8 cellular contexts compared by ENCODE assay signal in the genomic region with DNA sequence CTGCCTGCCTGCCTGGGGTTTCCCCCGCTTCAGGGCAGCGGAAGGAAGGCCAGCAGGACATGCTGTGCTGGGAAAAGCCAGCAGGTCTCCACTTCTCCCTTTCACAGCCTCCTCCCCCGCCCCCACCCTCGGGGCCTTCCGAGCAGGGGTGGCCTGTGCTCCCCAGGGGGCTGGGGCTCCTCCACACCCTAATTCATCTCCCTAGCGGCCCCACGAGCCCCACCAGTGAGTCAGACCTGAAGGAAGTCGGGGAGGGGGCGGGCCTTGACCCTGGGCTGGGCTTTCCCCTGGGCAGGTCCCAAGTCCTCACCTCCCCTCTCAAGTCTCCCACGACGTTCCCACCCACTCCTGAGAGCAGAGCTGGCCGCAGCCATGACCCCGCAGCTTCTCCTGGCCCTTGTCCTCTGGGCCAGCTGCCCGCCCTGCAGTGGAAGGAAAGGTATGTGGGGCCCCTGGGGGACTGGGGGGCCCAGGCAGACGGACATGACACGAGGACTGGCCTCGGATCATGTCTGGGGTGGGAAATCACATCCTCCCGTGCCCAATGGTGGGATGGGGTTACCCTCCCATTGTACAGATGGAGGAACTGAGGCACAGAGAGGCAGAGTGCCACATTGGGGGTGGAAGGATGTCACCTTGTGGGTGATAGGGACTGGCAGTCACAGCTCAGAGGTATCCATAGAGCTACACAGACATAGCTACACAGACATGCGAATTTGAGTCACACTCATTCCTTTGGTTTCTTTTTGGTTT. TPM values are rescaled to one million over a fixed set of nuclear protein-coding genes. Genes with fewer than 3 reads are reported as not detected.
DNase-seq lines count a peak whose midpoint lies in the region; ATAC-seq, FAIRE-seq and TF ChIP-seq lines count a peak whose summit lies in the region.

Gene EBI3, plus strand, starts transcription at position 345 of the 753 bp plus-strand sequence. Its CDS starts 28 bp downstream, at position 373.

- no TSS peak for BruUV-seq in MCF 10A (replicated peaks; lab: Mats Ljungman, UMichigan)

- H3K9me3 Mint-ChIP-seq in MCF 10A (ENCODE audit: unreplicated experiment) (no peaks in the 10 kb centered on the region), natural killer cell (no peaks in the 10 kb centered on the region)

- peaks cover 4% of the 10 kb centered on the region for H3K36me3 Mint-ChIP-seq in MCF 10A (ENCODE audit: insufficient read depth, unreplicated experiment)
- H3K36me3 Mint-ChIP-seq in natural killer cell, result no peaks in the 10 kb centered on the region

- ATAC-seq in GM21723 (IDR thresholded peaks at IDR 0.05; ENCODE audit: unreplicated experiment) (peak; percentile 52), natural killer cell (peak; percentile 42 to 74 (median 69))

- CTCF ChIA-PET in MCF 10A (lab: Yijun Ruan, JAX), result no interaction called here

- H3K4me3 ChIP-seq in NB4 (ENCODE audit: low read depth, low read length), result no peak within 1 kb of the TSS

- peak; percentile 60 for DNase-seq in GM12892 (ENCODE audit: insufficient read length)
- peak; percentile 90 for DNase-seq in NB4 (ENCODE audit: low read depth)
- DNase-seq in MCF 10A (ENCODE audit: unreplicated experiment), result peak; percentile 37
- no peak for DNase-seq in natural killer cell
- DNase-seq in cerebellar nuclear complex (lab: John Stamatoyannopoulos, UW), result no peak
- no peak for DNase-seq in posterior vena cava (ENCODE audit: low spot score)
- DNase-seq in HT-29 (ENCODE audit: low spot score), result no peak

- H3K27me3 Mint-ChIP-seq in MCF 10A (ENCODE audit: insufficient read depth, unreplicated experiment) (no peaks in the 10 kb centered on the region), natural killer cell (ENCODE audit: low read depth in 2 of 2) (peaks cover 0 to 9% of the 10 kb centered on the region in 2 donors)

- no peak within 1 kb of the TSS for H3K4me3 Mint-ChIP-seq in MCF 10A (ENCODE audit: unreplicated experiment)
- no peak within 1 kb of the TSS for H3K4me3 Mint-ChIP-seq in natural killer cell

- no peak for TF ChIP-seq CTCF in NB4 (IDR thresholded peaks at IDR 0.05; ENCODE audit: low read depth, low read length)
- TF ChIP-seq CTCF in MCF 10A (IDR thresholded peaks at IDR 0.05; ENCODE audit: unreplicated experiment), result no peak
- no peak for TF ChIP-seq CTCF in natural killer cell (IDR thresholded peaks at IDR 0.05)

- POLR2A ChIA-PET in MCF 10A (lab: Yijun Ruan, JAX), result no interaction called here

- peak; percentile 68; the same call in 1 of the 2 replicates for TF ChIP-seq POLR2A in GM12892 (IDR thresholded peaks at IDR 0.05; ENCODE audit: low read depth, low read length)
- TF ChIP-seq POLR2A in NB4 (IDR thresholded peaks at IDR 0.05; ENCODE audit: extremely low read depth, insufficient read length), result no peak

- peaks cover 4% of the 10 kb centered on the region for H3K4me1 Mint-ChIP-seq in MCF 10A (ENCODE audit: insufficient read depth, unreplicated experiment)
- H3K4me1 Mint-ChIP-seq in natural killer cell, result no peaks in the 10 kb centered on the region

- peak; percentile 93 for FAIRE-seq in GM12892 (lab: Jason Lieb, UNC)

- H3K27ac Mint-ChIP-seq in MCF 10A (ENCODE audit: low read depth, unreplicated experiment), result no peak within 1 kb of the TSS
- no peak within 1 kb of the TSS for H3K27ac Mint-ChIP-seq in natural killer cell

- intact Hi-C loops in MCF 10A (cut with micrococcal nuclease) (no loop called here), natural killer cell (cut with micrococcal nuclease) (no loop called here), posterior vena cava (cut with DNase I) (no loop called here)

RNA-seq across cellular contexts. Expression of gene EBI3, which starts in this region (rescaled TPM):
- 166 TPM for polyA plus RNA-seq in GM12892 (2012; ENCODE audit: missing spikeins)
- total RNA-seq in MCF 10A (2022) (0.35 and 1.0 TPM in 2 replicates), natural killer cell (not detected), posterior vena cava (1 to 10 TPM; 2.0 to 4.6 TPM)
- total RNA-seq in HT-29 (2014; rRNA removed; shearing (Covaris generic)), result not detected in 2 replicates

Comparison
In these comparisons a context has a peak if more than half of its experiments do, and no peak if none do; other contexts are left out.
1. Peak in ATAC-seq in natural killer cell; RNA of the gene not detected or under 1 TPM.
2. DNase-seq: peak in GM12892 (single experiment), NB4 (single experiment) and MCF 10A (single experiment); none in natural killer cell (single experiment), cerebellar nuclear complex (0 of 2), posterior vena cava (single experiment) and HT-29 (single experiment).